ENCODE assay signal across 20 cellular contexts in the genomic region with DNA sequence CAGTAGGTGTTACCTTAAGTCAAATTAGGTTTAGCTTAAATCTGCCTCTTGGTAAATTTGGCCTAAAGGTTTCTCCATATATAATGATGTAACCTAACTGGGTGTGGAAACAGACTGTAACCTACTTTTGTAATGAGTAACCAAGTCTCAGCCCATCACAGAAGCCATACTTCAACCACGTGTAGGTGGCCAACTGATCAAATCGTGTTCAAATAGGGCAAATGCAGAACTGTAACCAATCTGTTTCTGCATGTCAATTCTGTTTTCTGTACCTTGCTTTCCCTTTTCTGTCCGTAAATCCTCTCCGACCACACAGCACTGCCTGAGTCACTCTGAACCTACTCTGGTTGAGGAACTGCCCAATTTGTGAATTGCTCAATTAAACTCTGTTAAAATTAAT. TPM values are rescaled to one million over a fixed set of nuclear protein-coding genes. Genes with fewer than 3 reads are reported as not detected.
A peak's percentile ranks its signal among the peaks of the same experiment; 100 is the strongest.
DNase-seq lines count a peak whose midpoint lies in the region; ATAC-seq, FAIRE-seq and TF ChIP-seq lines count a peak whose summit lies in the region.
"Had no signal": no experiment of that assay in that cellular context is flagged by ENCODE, and none has a peak within 500 bp of the region (broad histone marks: within the 10 kb centered on the region; RNA-seq: fewer than 3 reads in every experiment).

No MANE protein-coding gene starts in this region.

- no peaks in the 10 kb centered on the region for H3K36me3 ChIP-seq in pancreas
- H3K36me3 ChIP-seq: BLaER1 treated with 17β-estradiol and CSF1 and Interleukin-3, amounts not matched to agents 10 nM and 100 nM; left lung; right atrium auricular region; SJSA1; stomach had no signal

- peak overlapping the region in 5 of 7 donors; percentile 30 to 88 (median 65) for H3K27ac Mint-ChIP-seq in CD14-positive monocyte

- H3K27ac ChIP-seq in pancreas: no peak overlapping the region
- H3K27ac ChIP-seq: BLaER1 treated with 17β-estradiol and CSF1 and Interleukin-3, amounts not matched to agents 10 nM and 100 nM; esophagus squamous epithelium; hepatocyte; left lung; right atrium auricular region; stomach had no signal

- intact Hi-C loops in CD14-positive monocyte (cut with micrococcal nuclease) (no loop called here), pancreas (cut with DNase I) (no loop called here)

- H3K4me1 ChIP-seq in pancreas: no peaks in the 10 kb centered on the region
- H3K4me1 ChIP-seq: BLaER1 treated with 17β-estradiol and CSF1 and Interleukin-3, amounts not matched to agents 10 nM and 100 nM; left lung; right atrium auricular region; stomach had no signal

- H3K4me1 Mint-ChIP-seq in CD14-positive monocyte: peaks cover 7% of the 10 kb centered on the region

- peak overlapping the region in 1 of 2 donors; percentile 69 for H3K4me3 Mint-ChIP-seq in CD14-positive monocyte

- ATAC-seq in HG02938 (IDR thresholded peaks at IDR 0.05; ENCODE audit: unreplicated experiment) (peak; percentile 59), pancreas (no peak), left lobe of liver (no peak)
- ATAC-seq: left lung had no signal

- H3K9me3 ChIP-seq in pancreas: no peaks in the 10 kb centered on the region
- H3K9me3 ChIP-seq: SJSA1 had no signal

- peaks cover 12 to 36% (median 26%) of the 10 kb centered on the region in 7 donors for H3K9me3 Mint-ChIP-seq in CD14-positive monocyte

- TF ChIP-seq CTCF in CD14-positive monocyte (IDR thresholded peaks at IDR 0.05) (no peak), GM12864 (IDR thresholded peaks at IDR 0.05; ENCODE audit: low read depth, low read length, missing control alignments) (no peak), pancreas (IDR thresholded peaks at IDR 0.05) (no peak)

- peaks cover 0 to 3% (median 0%) of the 10 kb centered on the region in 3 donors for H3K27me3 Mint-ChIP-seq in CD14-positive monocyte (ENCODE audit: low read depth in 3 of 3)

- no peaks in the 10 kb centered on the region for H3K36me3 Mint-ChIP-seq in CD14-positive monocyte

- WGBS in pancreas, 2 donors: 64 to 74% methylated on average over 4 of the region's 4 CpGs

- no peak for FAIRE-seq in pancreas (lab: Jason Lieb, UNC)
- FAIRE-seq: colon, TTC549 had no signal

- DNase-seq in CD14-positive monocyte (ENCODE audit: low spot score) (peak; percentile 55), GM12864 (ENCODE audit: low read depth) (peak; percentile 10), SKM-1 (lab: John Stamatoyannopoulos, UW; ENCODE audit: unreplicated experiment) (peak; percentile 54), pancreas (no peak), NCI-H1105 (lab: John Stamatoyannopoulos, UW) (no peak), left lobe of liver (ENCODE audit: low spot score) (no peak), cortex of kidney (lab: John Stamatoyannopoulos, UW) (no peak)
- DNase-seq: activated CD8-positive, alpha-beta memory T cell treated with anti-CD3 and anti-CD28 coated beads, Interleukin-2, amount 50 U/mL, for 4 hours; amygdala; DMS79; esophagus squamous epithelium; left lung; stomach had no signal

- H3K4me3 ChIP-seq in GM12864 (ENCODE audit: low read depth, low read length) (no peak overlapping the region), pancreas (no peak overlapping the region)
- H3K4me3 ChIP-seq: BLaER1 treated with 17β-estradiol and CSF1 and Interleukin-3, amounts not matched to agents 10 nM and 100 nM; esophagus squamous epithelium; hepatocyte; left lung; right atrium auricular region; SJSA1; stomach had no signal

- H3K27me3 ChIP-seq in pancreas: no peaks in the 10 kb centered on the region
- H3K27me3 ChIP-seq: BLaER1 treated with 17β-estradiol and CSF1 and Interleukin-3, amounts not matched to agents 10 nM and 100 nM; esophagus squamous epithelium; hepatocyte; left lung; right atrium auricular region; SJSA1; stomach had no signal

RNA-seq across cellular contexts. Expression of gene PLA2R1, which starts 34.0 kb away (rescaled TPM):
- not detected for polyA plus RNA-seq in CD14-positive monocyte
- 1 to 10 TPM in 2 of 6 donors, under 1 TPM in 4; 0.16 to 1.5 (median 0.71) TPM for total RNA-seq in pancreas
- under 1 TPM; 0.52 to 0.80 TPM for polyA plus RNA-seq in pancreas
- 1.3 TPM for total RNA-seq in left lobe of liver

Comparison
In these comparisons a context has a peak if more than half of its experiments do, and no peak if none do; other contexts are left out.
1. DNase-seq: peak in CD14-positive monocyte (single experiment), GM12864 (single experiment) and SKM-1 (single experiment); none in pancreas (0 of 6), NCI-H1105 (single experiment), left lobe of liver (single experiment) and cortex of kidney (single experiment).